Comparison of ENCODE assay signal across 8 cellular contexts in genomic region chr1:63322248-63322943, GRCh38. TPM values are rescaled to one million over a fixed set of nuclear protein-coding genes. Genes with fewer than 3 reads are reported as not detected.
DNase-seq lines count a peak whose midpoint lies in the region; ATAC-seq, FAIRE-seq and TF ChIP-seq lines count a peak whose summit lies in the region.

Gene FOXD3 (plus strand): TSS chr1:63322567. CDS start chr1:63323059, 492 bp downstream.

- POLR2A ChIA-PET in A549 (lab: Yijun Ruan, JAX): no interaction called here

- WGBS in A549 (ENCODE audit: missing lambda C conversion rate): 0% methylated on average over 5 of the region's 78 CpGs

- H3K4me2 ChIP-seq in A549 (peak within 1 kb of the TSS; percentile 97), OCI-LY1 (ENCODE audit: low read length) (peak within 1 kb of the TSS; percentile 57)

- FAIRE-seq in A549 (lab: Jason Lieb, UNC) (no peak), bronchial epithelial cell (lab: Jason Lieb, UNC) (no peak), D721Med (lab: Jason Lieb, UNC) (no peak)

- peak within 1 kb of the TSS; percentile 90 for H3K4me3 ChIP-seq in A549
- peak within 1 kb of the TSS; percentile 65 for H3K4me3 ChIP-seq in OCI-LY1 (ENCODE audit: low read depth, low read length, poor library complexity, severe bottlenecking)
- H3K4me3 ChIP-seq in bronchial epithelial cell (ENCODE audit: low read depth, low read length): peak within 1 kb of the TSS; percentile 44
- H3K4me3 ChIP-seq in stomach smooth muscle (ENCODE audit: low read length in 2 of 2): peak within 1 kb of the TSS; percentile 46 to 71

- peak within 1 kb of the TSS; percentile 81 to 96 for H3K27ac ChIP-seq in A549
- no peak within 1 kb of the TSS for H3K27ac ChIP-seq in OCI-LY1 (ENCODE audit: low read depth, low read length, poor library complexity, severe bottlenecking)
- no peak within 1 kb of the TSS for H3K27ac ChIP-seq in stomach smooth muscle (ENCODE audit: low read length)

- H3K79me2 ChIP-seq in OCI-LY1 (ENCODE audit: insufficient read depth, low read length): no peaks in the 10 kb centered on the region

- H3K9ac ChIP-seq in OCI-LY1 (ENCODE audit: low read length): peak within 1 kb of the TSS; percentile 57
- H3K9ac ChIP-seq in stomach smooth muscle (ENCODE audit: low read length in 2 of 2): no peak within 1 kb of the TSS

- H2AFZ ChIP-seq in OCI-LY1 (ENCODE audit: low read length): no peak within 1 kb of the TSS

- no peak for TF ChIP-seq POLR2A in A549 (IDR thresholded peaks at IDR 0.05; ENCODE audit: low read length)

- H3K9me3 ChIP-seq in A549: no peaks in the 10 kb centered on the region
- H3K9me3 ChIP-seq in OCI-LY1 (ENCODE audit: low read length): no peaks in the 10 kb centered on the region
- H3K9me3 ChIP-seq in stomach smooth muscle (ENCODE audit: control insufficient read depth in 2 of 2, low read length in 2 of 2): no peaks in the 10 kb centered on the region

- CTCF ChIA-PET in A549 (lab: Yijun Ruan, JAX): interaction anchor here (1.0 kb wide), 2 partner anchors 119 to 215 kb away, joined by 3 to 4 read pairs; no protein-coding TSS in a partner anchor

- TF ChIP-seq CTCF in A549 (IDR thresholded peaks at IDR 0.05) (no peak), GM10266 (IDR thresholded peaks at IDR 0.05; ENCODE audit: control insufficient read depth, insufficient read depth, low read depth, missing control alignments) (no peak), OCI-LY1 (IDR thresholded peaks at IDR 0.05; ENCODE audit: low read length) (no peak), bronchial epithelial cell (IDR thresholded peaks at IDR 0.05; ENCODE audit: insufficient read depth, low read length, severe bottlenecking) (no peak), D721Med (IDR thresholded peaks at IDR 0.05; ENCODE audit: insufficient read depth, missing control alignments) (no peak)

- TF ChIP-seq EP300 in A549 (IDR thresholded peaks at IDR 0.05): no peak

- H3K27me3 ChIP-seq in OCI-LY1 (ENCODE audit: insufficient read depth, low read length) (no peaks in the 10 kb centered on the region), bronchial epithelial cell (ENCODE audit: control insufficient read depth, insufficient read depth, low read length) (peaks cover 76% of the 10 kb centered on the region), stomach smooth muscle (ENCODE audit: control insufficient read depth in 1 of 2, insufficient read depth in 2 of 2, low read length in 2 of 2) (peaks cover 72 to 97% of the 10 kb centered on the region in 2 donors)

- TF ChIP-seq RAD21 in A549 (conservative IDR thresholded peaks at IDR 0.05 in 1 of 2, IDR thresholded peaks at IDR 0.05 in 1 of 2): no peak

- DNase-seq in A549 (ENCODE audit: low read depth in 1 of 2, low spot score in 1 of 2): peak; percentile 41 to 74
- DNase-seq in GM10266 (ENCODE audit: extremely low spot score): peak; percentile 74
- peak; percentile 17 for DNase-seq in bronchial epithelial cell (ENCODE audit: low read depth)
- peak; percentile 65 for DNase-seq in left lobe of liver (ENCODE audit: low spot score)
- no peak for DNase-seq in D721Med (ENCODE audit: insufficient read length, low spot score)

- no peaks in the 10 kb centered on the region for H3K36me3 ChIP-seq in OCI-LY1 (ENCODE audit: insufficient read depth, low read length)
- H3K36me3 ChIP-seq in bronchial epithelial cell (ENCODE audit: control insufficient read depth, insufficient read depth, low read length): no peaks in the 10 kb centered on the region
- H3K36me3 ChIP-seq in stomach smooth muscle (ENCODE audit: control insufficient read depth in 2 of 2, insufficient read depth in 2 of 2, low read length in 2 of 2): no peaks in the 10 kb centered on the region

- H3K4me1 ChIP-seq in A549: peaks cover 4% of the 10 kb centered on the region; the same call in 1 of the 3 replicates
- peaks cover 21% of the 10 kb centered on the region for H3K4me1 ChIP-seq in OCI-LY1 (ENCODE audit: insufficient read depth, low read length, severe bottlenecking)
- H3K4me1 ChIP-seq in stomach smooth muscle (ENCODE audit: control insufficient read depth, insufficient read depth, low read length): peaks cover 28% of the 10 kb centered on the region

- ATAC-seq in A549 (peak; percentile 52 to 71), HG03064 (IDR thresholded peaks at IDR 0.05; ENCODE audit: low read depth, unreplicated experiment) (peak; percentile 40), left lobe of liver (peak; percentile 68)

- no peaks in the 10 kb centered on the region for H3K9me2 ChIP-seq in OCI-LY1 (ENCODE audit: low read depth, low read length)

- H3F3A ChIP-seq in OCI-LY1 (ENCODE audit: insufficient read depth, low read length): no peaks in the 10 kb centered on the region

- no peaks in the 10 kb centered on the region for H4K20me1 ChIP-seq in OCI-LY1 (ENCODE audit: insufficient read depth, low read length)

TF ChIP-seq in A549, 52 proteins besides CTCF, POLR2A, EP300 and RAD21:
- TF ChIP-seq GATA3 (IDR thresholded peaks at IDR 0.05; ENCODE audit: borderline replicate concordance): no peak
- TF ChIP-seq, protein P1, sequence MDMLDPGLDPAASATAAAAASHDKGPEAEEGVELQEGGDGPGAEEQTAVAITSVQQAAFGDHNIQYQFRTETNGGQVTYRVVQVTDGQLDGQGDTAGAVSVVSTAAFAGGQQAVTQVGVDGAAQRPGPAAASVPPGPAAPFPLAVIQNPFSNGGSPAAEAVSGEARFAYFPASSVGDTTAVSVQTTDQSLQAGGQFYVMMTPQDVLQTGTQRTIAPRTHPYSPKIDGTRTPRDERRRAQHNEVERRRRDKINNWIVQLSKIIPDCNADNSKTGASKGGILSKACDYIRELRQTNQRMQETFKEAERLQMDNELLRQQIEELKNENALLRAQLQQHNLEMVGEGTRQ (IDR thresholded peaks at IDR 0.05): peak; percentile 87
- 0 out of 2 replicates have a peak, but pooled peaks have one; percentile 34 for TF ChIP-seq PHF8 (IDR thresholded peaks at IDR 0.05; ENCODE audit: borderline replicate concordance, low read depth)
TF ChIP-seq in A549: peak in this region for 2.

RNA-seq across cellular contexts. Expression of gene FOXD3, which starts in this region (rescaled TPM):
- polyA plus RNA-seq in A549 (2011; rRNA removed): 0.09 and 0.19 TPM in 2 replicates
- polyA plus RNA-seq in A549 (2012; cell fraction: cytosol; rRNA removed): 0.21 and 0.60 TPM in 2 replicates
- polyA plus RNA-seq in A549 (2012; cell fraction: nucleus; rRNA removed): 0.53 and 0.74 TPM in 2 replicates
- polyA plus RNA-seq in A549 (2017; fragmentation: RNase III; extraction: RNeasy Plus Mini Kit Qiagen cat#74134 plus additional on column Dnase treatment): 0.22 to 0.34 TPM (median 0.30 TPM) in 3 replicates
- polyA minus RNA-seq in A549 (2011; rRNA and poly(A)+ RNA removed): 0.15 and 0.29 TPM in 2 replicates
- not detected in 2 replicates for total RNA-seq in bronchial epithelial cell
- 0.15 TPM for total RNA-seq in left lobe of liver

Comparison
In these comparisons a context has a peak if more than half of its experiments do, and no peak if none do; other contexts are left out.
1. Peak in DNase-seq, ATAC-seq, H3K4me3 ChIP-seq, H3K27ac ChIP-seq and H3K4me2 ChIP-seq in A549; RNA of the gene not detected or under 1 TPM.
2. Peak in DNase-seq and H3K4me3 ChIP-seq in bronchial epithelial cell; RNA of the gene not detected or under 1 TPM.
3. Peak in DNase-seq and ATAC-seq in left lobe of liver; RNA of the gene not detected or under 1 TPM.